ENCODE assay signal across 29 cellular contexts in the genomic region with DNA sequence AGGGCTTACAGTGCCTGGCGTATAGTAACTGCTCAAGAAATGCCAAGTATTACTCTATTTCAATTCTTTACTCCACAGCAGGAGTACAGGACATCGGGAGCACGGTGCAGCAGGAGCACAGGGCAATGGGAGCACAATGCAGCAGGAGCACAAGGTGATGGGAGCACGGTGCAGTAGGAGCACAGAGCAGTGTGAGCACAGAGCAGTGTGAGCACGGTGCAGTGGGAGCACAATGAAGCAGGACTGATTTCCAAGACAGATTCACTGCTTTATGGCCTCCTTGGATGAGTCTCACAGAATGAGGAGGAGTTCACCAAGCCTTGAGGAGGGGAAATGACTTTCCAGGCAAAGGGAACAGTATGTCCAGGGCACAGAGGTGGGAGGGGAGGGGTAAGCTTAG. TPM values are rescaled to one million over a fixed set of nuclear protein-coding genes. Genes with fewer than 3 reads are reported as not detected.
DNase-seq lines count a peak whose midpoint lies in the region; ATAC-seq, FAIRE-seq and TF ChIP-seq lines count a peak whose summit lies in the region.
"Had no signal": no experiment of that assay in that cellular context is flagged by ENCODE, and none has a peak within 500 bp of the region (broad histone marks: within the 10 kb centered on the region; RNA-seq: fewer than 3 reads in every experiment).

No MANE protein-coding gene starts in this region.

- H2BK5ac ChIP-seq in H1 (ENCODE audit: low read depth, low read length): no peak overlapping the region
- H2BK5ac ChIP-seq in trophoblast cell (ENCODE audit: low read depth, low read length, poor library complexity): no peak overlapping the region

- no peaks in the 10 kb centered on the region for H3K36me3 Mint-ChIP-seq in activated CD4-positive, alpha-beta T cell treated with anti-CD3 and anti-CD28 coated beads, Interleukin-2, amount 10 ng/mL, durations not matched to agents 7 days and 5 days (ENCODE audit: low read depth)
- H3K36me3 Mint-ChIP-seq: IgD-negative memory B cell had no signal

- H3K9ac ChIP-seq in H1 (replicated peaks in 1 of 4; ENCODE audit: extremely low read depth in 1 of 4, low read depth in 3 of 4, low read length in 3 of 4) (no peak overlapping the region), trophoblast cell (ENCODE audit: low read length) (no peak overlapping the region)
- H3K9ac ChIP-seq: BLaER1 treated with 17β-estradiol and CSF1 and Interleukin-3, amounts not matched to agents 10 nM and 100 nM; GM23248 had no signal

- CTCF ChIA-PET in Panc1 (lab: Charles Lee) (no interaction called here), H1 (lab: Charles Lee; ENCODE audit: partially characterized antibody) (interaction anchor here (1.2 to 2.8 kb wide), 3 partner anchors 10 to 124 kb away, joined by 3 to 20 read pairs (median 3); no protein-coding TSS in a partner anchor)
- CTCF ChIA-PET in activated CD4-positive, alpha-beta T cell treated with anti-CD3 and anti-CD28 coated beads, Interleukin-2, amount 10 ng/mL, durations not matched to agents 7 days and 5 days (lab: Charles Lee): interaction anchor here (0.6 to 4.8 kb wide), 2 partner anchors 15 to 198 kb away, joined by 3 to 19 read pairs; no protein-coding TSS in a partner anchor

- H3K56ac ChIP-seq in H1 (replicated peaks; ENCODE audit: insufficient read length, low read depth, low read length): no peak overlapping the region

- H3K4me3 ChIP-seq in Panc1 (ENCODE audit: low read depth in 2 of 2, low read length in 2 of 2): no peak overlapping the region
- no peak overlapping the region for H3K4me3 ChIP-seq in H1 (ENCODE audit: extremely low read depth in 1 of 4, insufficient read depth in 2 of 4, low read depth in 3 of 4, low read length in 4 of 4)
- no peak overlapping the region for H3K4me3 ChIP-seq in trophoblast cell (ENCODE audit: low read depth, low read length)
- H3K4me3 ChIP-seq: A549; BLaER1 treated with 17β-estradiol and CSF1 and Interleukin-3, amounts not matched to agents 10 nM and 100 nM; GM23248; HAP-1; PC-9; SJSA1 had no signal

- DNase-seq in Panc1 (ENCODE audit: low read depth, low spot score) (no peak), H1 (ENCODE audit: low read depth in 1 of 2, low spot score in 2 of 2) (no peak), trophoblast cell (no peak), NCI-H524 (lab: John Stamatoyannopoulos, UW) (no peak), left lobe of liver (ENCODE audit: low spot score) (no peak)
- no peak for DNase-seq in activated CD4-positive, alpha-beta T cell treated with anti-CD3 and anti-CD28 coated beads, Interleukin-2, amount 10 ng/mL, durations not matched to agents 7 days and 5 days
- DNase-seq: AML-193; CD4-positive, alpha-beta T cell; DMS53; GM23248; Karpas-422; NCI-H1092; NCI-H1417 treated with DMSO at 0.1 percent for 48 hours; NCI-H1694 treated with DMSO at 0.1 percent for 48 hours; NCI-H2081 treated with DMSO at 0.1 percent for 48 hours; NCI-H2171 treated with DMSO at 0.1 percent for 48 hours; NCI-H524 treated with DMSO at 0.1 percent for 48 hours; NCI-H82; NK-92 treated with Interleukin-12 subunit alpha and Interleukin-12 subunit beta, amount 100 ng/mL, for 24 hours; PC-9; Right ventricle myocardium superior; RPMI8226 had no signal

- no peaks in the 10 kb centered on the region for H3K9me3 Mint-ChIP-seq in activated CD4-positive, alpha-beta T cell treated with anti-CD3 and anti-CD28 coated beads, Interleukin-2, amount 10 ng/mL, durations not matched to agents 7 days and 5 days
- H3K9me3 Mint-ChIP-seq: CD4-positive, alpha-beta T cell; IgD-negative memory B cell had no signal

- no peak for TF ChIP-seq CTCF in Panc1 (IDR thresholded peaks at IDR 0.05)
- TF ChIP-seq CTCF in H1 (IDR thresholded peaks at IDR 0.05; ENCODE audit: control extremely low read depth in 1 of 3, insufficient read depth in 1 of 3, low read depth in 1 of 3, low read length in 3 of 3): no peak

- H3K27me3 Mint-ChIP-seq in activated CD4-positive, alpha-beta T cell treated with anti-CD3 and anti-CD28 coated beads, Interleukin-2, amount 10 ng/mL, durations not matched to agents 7 days and 5 days: peaks cover 15% of the 10 kb centered on the region
- H3K27me3 Mint-ChIP-seq: CD4-positive, alpha-beta T cell; IgD-negative memory B cell had no signal

- no peak overlapping the region for H2BK20ac ChIP-seq in H1 (ENCODE audit: low read length)

- BruUV-seq in Panc1 (replicated peaks; lab: Mats Ljungman, UMichigan): no TSS peak

- no peak overlapping the region for H4K91ac ChIP-seq in H1 (replicated peaks; ENCODE audit: insufficient read length, low read length)
- peak overlapping the region; percentile 44 for H4K91ac ChIP-seq in trophoblast cell (ENCODE audit: low read depth, low read length)

- H3K36me3 ChIP-seq in Panc1 (ENCODE audit: control insufficient read depth, insufficient read depth, low read length) (no peaks in the 10 kb centered on the region), H1 (ENCODE audit: control insufficient read depth in 2 of 4, insufficient read depth in 4 of 4, low read length in 3 of 4) (no peaks in the 10 kb centered on the region), trophoblast cell (ENCODE audit: control insufficient read depth in 1 of 2, insufficient read depth in 2 of 2, low read length in 2 of 2) (peaks cover 0 to 3% of the 10 kb centered on the region in 2 experiments)
- H3K36me3 ChIP-seq: HAP-1, SJSA1 had no signal

- H3K18ac ChIP-seq in H1 (ENCODE audit: extremely low read depth, low read length) (no peak overlapping the region), trophoblast cell (ENCODE audit: low read length) (no peak overlapping the region)

- peaks cover 4% of the 10 kb centered on the region for H3K23me2 ChIP-seq in H1 (ENCODE audit: low read depth, low read length)

- intact Hi-C loops in Panc1 (cut with micrococcal nuclease; ENCODE audit: unreplicated experiment): no loop called here

- H2AK5ac ChIP-seq in H1 (ENCODE audit: low read depth, low read length): peak overlapping the region; percentile 26; the same call in 1 of the 2 replicates
- H2AK5ac ChIP-seq in trophoblast cell (ENCODE audit: low read length): no peak overlapping the region

- no peak overlapping the region for H2BK15ac ChIP-seq in H1 (ENCODE audit: low read length)

- H3K27ac Mint-ChIP-seq in activated CD4-positive, alpha-beta T cell treated with anti-CD3 and anti-CD28 coated beads, Interleukin-2, amount 10 ng/mL, durations not matched to agents 7 days and 5 days: no peak overlapping the region
- H3K27ac Mint-ChIP-seq: CD4-positive, alpha-beta T cell had no signal

- H3K23ac ChIP-seq in H1 (ENCODE audit: insufficient read length) (no peak overlapping the region), trophoblast cell (ENCODE audit: low read length) (no peak overlapping the region)

- H3K27me3 ChIP-seq in Panc1 (ENCODE audit: control insufficient read depth, insufficient read depth, low read length) (no peaks in the 10 kb centered on the region), H1 (replicated peaks in 1 of 4; ENCODE audit: control insufficient read depth in 3 of 4, extremely low read depth in 1 of 4, insufficient read depth in 3 of 4, low read length in 3 of 4) (peaks cover 0 to 3% (median 0%) of the 10 kb centered on the region in 4 experiments; a peak in 3 of 7 replicates), trophoblast cell (ENCODE audit: insufficient read depth, low read length) (no peaks in the 10 kb centered on the region)

- WGBS in H1 (ENCODE audit: extremely low coverage in 1 of 2, insufficient coverage in 1 of 2, insufficient read length in 1 of 2, insufficient replicate concordance in 2 of 2, low coverage in 1 of 2, low lambda C conversion rate in 2 of 2, missing lambda C conversion rate in 1 of 2), 2 experiments: 92% methylated on average over 5 of the region's 5 CpGs; no CpG with 5 or more reads in 1 of the 2 experiments
- no CpG with 5 or more reads among the region's 5 CpGs for WGBS in trophoblast cell (ENCODE audit: extremely low coverage, insufficient coverage, insufficient read length)

- no peak overlapping the region for H3K4me2 ChIP-seq in H1 (ENCODE audit: insufficient read depth in 1 of 2, low read depth in 2 of 2, low read length in 2 of 2)
- no peak overlapping the region for H3K4me2 ChIP-seq in trophoblast cell (ENCODE audit: low read length)
- H3K4me2 ChIP-seq: A549; BLaER1 treated with 17β-estradiol and CSF1 and Interleukin-3, amounts not matched to agents 10 nM and 100 nM had no signal

- H3K4me1 ChIP-seq in Panc1 (ENCODE audit: control insufficient read depth, insufficient read depth, low read length) (peaks cover 14% of the 10 kb centered on the region), H1 (replicated peaks in 1 of 4; ENCODE audit: control insufficient read depth in 3 of 4, insufficient read depth in 4 of 4, low read length in 3 of 4) (peaks cover 0 to 5% (median 4%) of the 10 kb centered on the region in 4 experiments; a peak in 5 of 7 replicates), trophoblast cell (ENCODE audit: control insufficient read depth in 1 of 2, insufficient read depth in 2 of 2, low read length in 2 of 2) (peaks cover 20 to 34% of the 10 kb centered on the region in 2 experiments)

- in situ Hi-C loops in Panc1 (cut with HindIII; ENCODE audit: low pct_unique_long_range_greater_than_20kb, low sequenced_read_pairs): no loop called here

- H2BK12ac ChIP-seq in H1 (ENCODE audit: low read depth, low read length) (no peak overlapping the region; the same call in 1 of the 2 replicates), trophoblast cell (ENCODE audit: low read length) (no peak overlapping the region)

- TF ChIP-seq EP300 in H1 (IDR thresholded peaks at IDR 0.05; ENCODE audit: borderline replicate concordance in 1 of 2, low read depth in 2 of 2, low read length in 2 of 2): no peak

- peaks cover 2% of the 10 kb centered on the region for H3K4me1 Mint-ChIP-seq in activated CD4-positive, alpha-beta T cell treated with anti-CD3 and anti-CD28 coated beads, Interleukin-2, amount 10 ng/mL, durations not matched to agents 7 days and 5 days

- no peaks in the 10 kb centered on the region for H3K79me1 ChIP-seq in H1 (ENCODE audit: low read depth, low read length)
- peaks cover 18% of the 10 kb centered on the region for H3K79me1 ChIP-seq in trophoblast cell (ENCODE audit: low read length)

- H3K79me2 ChIP-seq in H1 (ENCODE audit: control insufficient read depth in 1 of 2, insufficient read depth in 2 of 2, low read length in 2 of 2): no peaks in the 10 kb centered on the region
- H3K79me2 ChIP-seq in trophoblast cell (ENCODE audit: control insufficient read depth, insufficient read depth, low read length, poor library complexity): peaks cover 2% of the 10 kb centered on the region

- H4K12ac ChIP-seq in trophoblast cell (ENCODE audit: low read depth, low read length): no peak overlapping the region

- H3K4ac ChIP-seq in H1 (replicated peaks; ENCODE audit: insufficient read length, low read depth, low read length) (no peak overlapping the region), trophoblast cell (ENCODE audit: low read depth, low read length) (no peak overlapping the region)

- no peak overlapping the region for H4K5ac ChIP-seq in H1 (ENCODE audit: insufficient read length, low read depth, low read length)

- H4K20me1 ChIP-seq in H1 (replicated peaks in 1 of 2; ENCODE audit: control insufficient read depth in 1 of 2, insufficient read depth in 2 of 2, low read length in 2 of 2): no peaks in the 10 kb centered on the region
- H4K20me1 ChIP-seq: BLaER1 treated with 17β-estradiol and CSF1 and Interleukin-3, amounts not matched to agents 10 nM and 100 nM had no signal

- H3K14ac ChIP-seq in H1 (ENCODE audit: insufficient read length) (no peak overlapping the region), trophoblast cell (ENCODE audit: low read length) (no peak overlapping the region)

- H3K9me3 ChIP-seq in Panc1 (ENCODE audit: control insufficient read depth, insufficient read depth, low read depth, low read length) (no peaks in the 10 kb centered on the region), H1 (ENCODE audit: insufficient read depth in 2 of 2, low read depth in 1 of 2, low read length in 1 of 2) (no peaks in the 10 kb centered on the region), trophoblast cell (ENCODE audit: insufficient read depth, low read depth, low read length) (no peaks in the 10 kb centered on the region)
- H3K9me3 ChIP-seq: A549; BLaER1 treated with 17β-estradiol and CSF1 and Interleukin-3, amounts not matched to agents 10 nM and 100 nM; HAP-1; SJSA1 had no signal

- FAIRE-seq in H1 (lab: Jason Lieb, UNC): no peak
- FAIRE-seq: A549, GM18507 had no signal

- no peak overlapping the region for H2AFZ ChIP-seq in H1 (ENCODE audit: low read length)
- no peak overlapping the region for H2AFZ ChIP-seq in trophoblast cell (ENCODE audit: insufficient read depth, low read length, poor library complexity)
- H2AFZ ChIP-seq: GM23248, PC-9 had no signal

- no peak for TF ChIP-seq POLR2A in H1 (IDR thresholded peaks at IDR 0.05; ENCODE audit: control extremely low read depth in 1 of 2, low read depth in 2 of 2, low read length in 2 of 2)

- POLR2A ChIA-PET in Panc1 (lab: Charles Lee) (no interaction called here), H1 (lab: Charles Lee; ENCODE audit: partially characterized antibody) (interaction anchor here (0.9 to 1.5 kb wide), 4 partner anchors 8 to 23 kb away, joined by 3 to 5 read pairs (median 4); no protein-coding TSS in a partner anchor)
- POLR2A ChIA-PET in activated CD4-positive, alpha-beta T cell treated with anti-CD3 and anti-CD28 coated beads, Interleukin-2, amount 10 ng/mL, durations not matched to agents 7 days and 5 days (lab: Charles Lee): no interaction called here

- H3K4me3 Mint-ChIP-seq in activated CD4-positive, alpha-beta T cell treated with anti-CD3 and anti-CD28 coated beads, Interleukin-2, amount 10 ng/mL, durations not matched to agents 7 days and 5 days: no peak overlapping the region
- H3K4me3 Mint-ChIP-seq: CD4-positive, alpha-beta T cell; IgD-negative memory B cell had no signal

- H3K27ac ChIP-seq in Panc1 (ENCODE audit: low read length) (0 out of 2 replicates have a peak overlapping the region, but pooled peaks have one; percentile 6), H1 (ENCODE audit: low read depth, low read length) (no peak overlapping the region), trophoblast cell (ENCODE audit: low read depth, low read length) (no peak overlapping the region)
- H3K27ac ChIP-seq: A549; BLaER1 treated with 17β-estradiol and CSF1 and Interleukin-3, amounts not matched to agents 10 nM and 100 nM; GM23248; PC-9; SJSA1 had no signal

- no peak for TF ChIP-seq RAD21 in H1 (IDR thresholded peaks at IDR 0.05 in 1 of 2, conservative IDR thresholded peaks at IDR 0.05 in 1 of 2; ENCODE audit: low read depth in 2 of 2, low read length in 2 of 2)

- ATAC-seq in Panc1 (no peak), GM19397 (IDR thresholded peaks at IDR 0.05; ENCODE audit: unreplicated experiment) (no peak), left lobe of liver (no peak)
- ATAC-seq: A549 had no signal

- H2BK120ac ChIP-seq in H1 (replicated peaks; ENCODE audit: low read depth, low read length): no peak overlapping the region
- H2BK120ac ChIP-seq in trophoblast cell (ENCODE audit: insufficient read depth, low read length, poor library complexity): peak overlapping the region; percentile 8

- H4K8ac ChIP-seq in H1 (ENCODE audit: extremely low read depth, insufficient read depth, low read length) (no peak overlapping the region), trophoblast cell (ENCODE audit: low read depth, low read length) (no peak overlapping the region)

RNA-seq across cellular contexts. Expression of gene PAQR7, which starts 5.0 kb away (rescaled TPM):
- total RNA-seq in Panc1 (2021; ENCODE audit: unreplicated experiment) (30.9 TPM), left lobe of liver (5.1 TPM)
- 28.7 TPM for polyA plus RNA-seq in Panc1 (2012; ENCODE audit: insufficient read length)
- total RNA-seq in H1 (2021; fragmentation: NEBNext Ultra II Directional; extraction: Animal tissue kit (Norgen Biotek cat#: 25700)): 7.3 and 7.7 TPM in 2 replicates
- polyA plus RNA-seq in H1 (2011; rRNA removed): 7.4 and 9.0 TPM in 2 replicates
- polyA plus RNA-seq in H1 (2011; cell fraction: cytosol; rRNA removed): 6.5 TPM
- 6.1 TPM for polyA plus RNA-seq in H1 (2011; cell fraction: nucleus; rRNA removed)
- polyA plus RNA-seq in H1 (2012, experiment 1 of 2): 6.2 to 8.2 TPM (median 7.5 TPM) in 4 replicates
- 6.0 TPM for polyA plus RNA-seq in H1 (2012, experiment 2 of 2)
- 7.1 TPM for polyA plus RNA-seq in H1 (2013, experiment 1 of 2)
- 8.3 TPM for polyA plus RNA-seq in H1 (2013, experiment 2 of 2)
- polyA minus RNA-seq in H1 (2011; rRNA and poly(A)+ RNA removed): 10.1 and 10.5 TPM in 2 replicates
- polyA minus RNA-seq in H1 (2011; cell fraction: cytosol; rRNA and poly(A)+ RNA removed): 7.6 TPM
- polyA minus RNA-seq in H1 (2011; cell fraction: nucleus; rRNA and poly(A)+ RNA removed): 4.5 TPM
- 13.5 and 14.9 TPM in 2 replicates for polyA plus RNA-seq in trophoblast cell (2013)
- total RNA-seq in activated CD4-positive, alpha-beta T cell treated with anti-CD3 and anti-CD28 coated beads, Interleukin-2, amount 10 ng/mL, durations not matched to agents 7 days and 5 days: under 1 TPM; 0.52 to 0.87 TPM

RNA-seq across cellular contexts. Expression of gene AUNIP, which starts 21.3 kb away (rescaled TPM):
- total RNA-seq in Panc1 (2021; ENCODE audit: unreplicated experiment): 12.2 TPM
- 3.1 TPM for polyA plus RNA-seq in Panc1 (2012; ENCODE audit: insufficient read length)
- total RNA-seq in H1 (2021; fragmentation: NEBNext Ultra II Directional; extraction: Animal tissue kit (Norgen Biotek cat#: 25700)): 22.9 and 23.2 TPM in 2 replicates
- polyA plus RNA-seq in H1 (2011; rRNA removed): 15.4 and 18.6 TPM in 2 replicates
- 16.5 TPM for polyA plus RNA-seq in H1 (2011; cell fraction: cytosol; rRNA removed)
- polyA plus RNA-seq in H1 (2011; cell fraction: nucleus; rRNA removed): 13.9 TPM
- 14.8 to 20.4 TPM (median 15.7 TPM) in 4 replicates for polyA plus RNA-seq in H1 (2012, experiment 1 of 2)
- 12.1 TPM for polyA plus RNA-seq in H1 (2012, experiment 2 of 2)
- polyA plus RNA-seq in H1 (2013, experiment 1 of 2): 14.6 TPM
- polyA plus RNA-seq in H1 (2013, experiment 2 of 2): 15.5 TPM
- polyA minus RNA-seq in H1 (2011; rRNA and poly(A)+ RNA removed): 19.1 and 23.3 TPM in 2 replicates
- polyA minus RNA-seq in H1 (2011; cell fraction: cytosol; rRNA and poly(A)+ RNA removed): 12.3 TPM
- polyA minus RNA-seq in H1 (2011; cell fraction: nucleus; rRNA and poly(A)+ RNA removed): 29.0 TPM
- polyA plus RNA-seq in trophoblast cell (2013): 9.2 and 9.4 TPM in 2 replicates
- total RNA-seq in activated CD4-positive, alpha-beta T cell treated with anti-CD3 and anti-CD28 coated beads, Interleukin-2, amount 10 ng/mL, durations not matched to agents 7 days and 5 days: 1 to 10 TPM; 6.7 to 8.1 TPM
- not detected for total RNA-seq in left lobe of liver
- total RNA-seq: CD4-positive, alpha-beta T cell had no signal
- polyA plus RNA-seq: IgD-negative memory B cell had no signal

RNA-seq across cellular contexts. Expression of gene STMN1, which starts 25.7 kb away (rescaled TPM):
- 316 TPM for total RNA-seq in Panc1 (2021; ENCODE audit: unreplicated experiment)
- polyA plus RNA-seq in Panc1 (2012; ENCODE audit: insufficient read length): 199 TPM
- 561 and 564 TPM in 2 replicates for total RNA-seq in H1 (2021; fragmentation: NEBNext Ultra II Directional; extraction: Animal tissue kit (Norgen Biotek cat#: 25700))
- polyA plus RNA-seq in H1 (2011; rRNA removed): 78.4 and 116 TPM in 2 replicates
- polyA plus RNA-seq in H1 (2011; cell fraction: cytosol; rRNA removed): 189 TPM
- polyA plus RNA-seq in H1 (2011; cell fraction: nucleus; rRNA removed): 60.2 TPM
- 352 to 483 TPM (median 373 TPM) in 4 replicates for polyA plus RNA-seq in H1 (2012, experiment 1 of 2)
- polyA plus RNA-seq in H1 (2012, experiment 2 of 2): 113 TPM
- polyA plus RNA-seq in H1 (2013, experiment 1 of 2): 403 TPM
- 416 TPM for polyA plus RNA-seq in H1 (2013, experiment 2 of 2)
- 28.0 and 32.8 TPM in 2 replicates for polyA minus RNA-seq in H1 (2011; rRNA and poly(A)+ RNA removed)
- polyA minus RNA-seq in H1 (2011; cell fraction: cytosol; rRNA and poly(A)+ RNA removed): 51.4 TPM
- 64.6 TPM for polyA minus RNA-seq in H1 (2011; cell fraction: nucleus; rRNA and poly(A)+ RNA removed)
- polyA plus RNA-seq in trophoblast cell (2013): 444 and 486 TPM in 2 replicates
- 1,000 to 10,000 TPM in 1 of 2 experiments, 100 to 1,000 TPM in 1; 800 to 1,022 TPM for total RNA-seq in activated CD4-positive, alpha-beta T cell treated with anti-CD3 and anti-CD28 coated beads, Interleukin-2, amount 10 ng/mL, durations not matched to agents 7 days and 5 days
- 5.2 TPM for total RNA-seq in left lobe of liver

Comparison
In these comparisons a context has a peak if more than half of its experiments do, and no peak if none do; other contexts are left out.
1. RNA of gene STMN1, which starts 25.7 kb away (total RNA-seq): 800 to 1,022 TPM in activated CD4-positive, alpha-beta T cell treated with anti-CD3 and anti-CD28 coated beads, Interleukin-2, amount 10 ng/mL, durations not matched to agents 7 days and 5 days, 561 to 564 TPM in H1 and 316 TPM in Panc1 (single experiment); 5.2 TPM in left lobe of liver (single experiment); every median in the first group is over 10 times any median in the second.